ENCODE assay signal across 8 cellular contexts in genomic region chr9:86405926-86406325, GRCh38. TPM values are rescaled to one million over a fixed set of nuclear protein-coding genes. Genes with fewer than 3 reads are reported as not detected.
DNase-seq lines count a peak whose midpoint lies in the region; ATAC-seq and TF ChIP-seq lines count a peak whose summit lies in the region.

No MANE protein-coding gene starts in this region.

- DNase-seq in AG08396 (ENCODE audit: low spot score): peak; percentile 67
- peak; percentile 84 for DNase-seq in M059J (ENCODE audit: low read depth)
- DNase-seq in dedifferentiated amniotic fluid mesenchymal stem cell (ENCODE audit: extremely low spot score): peak; percentile 74
- peak; percentile 15 for DNase-seq in neural progenitor cell (ENCODE audit: low spot score)
- DNase-seq in CD8-positive, alpha-beta T cell: no peak
- no peak for DNase-seq in natural killer cell treated with Interleukin-12 subunit alpha and Interleukin-12 subunit beta and Interleukin-15 and Interleukin-18, amount 100 ng/mL, for 72 hours (ENCODE audit: low spot score)

- no peak for TF ChIP-seq CTCF in neural progenitor cell (IDR thresholded peaks at IDR 0.05)
- TF ChIP-seq CTCF in CD8-positive, alpha-beta T cell (IDR thresholded peaks at IDR 0.05): no peak

- no peaks in the 10 kb centered on the region for H3F3A ChIP-seq in neural progenitor cell (ENCODE audit: low read depth)

- POLR2A ChIA-PET in CD8-positive, alpha-beta T cell (lab: Charles Lee): no interaction called here

- H3K79me2 ChIP-seq in neural progenitor cell (ENCODE audit: low read depth): no peaks in the 10 kb centered on the region

- H3K4me3 Mint-ChIP-seq in neural progenitor cell: no peak overlapping the region
- H3K4me3 Mint-ChIP-seq in CD8-positive, alpha-beta T cell: no peak overlapping the region
- H3K4me3 Mint-ChIP-seq in natural killer cell treated with Interleukin-12 subunit alpha and Interleukin-12 subunit beta and Interleukin-15 and Interleukin-18, amount 100 ng/mL, for 72 hours: no peak overlapping the region

- no peak overlapping the region for H2AFZ ChIP-seq in neural progenitor cell (replicated peaks)

- H3K27ac ChIP-seq in neural progenitor cell: no peak overlapping the region
- H3K27ac ChIP-seq in CD8-positive, alpha-beta T cell (ENCODE audit: low read depth, low read length): no peak overlapping the region

- H3K4me2 ChIP-seq in neural progenitor cell: peak overlapping the region; percentile 24

- CTCF ChIA-PET in CD8-positive, alpha-beta T cell (lab: Charles Lee): interaction anchor here (1.5 to 2.9 kb wide), 3 partner anchors 9 to 919 kb away, joined by 3 to 19 read pairs (median 4); no protein-coding TSS in a partner anchor

- intact Hi-C loops in CD8-positive, alpha-beta T cell (cut with DNase I, micrococcal nuclease): no loop called here

- peak overlapping the region; percentile 10 for H3K27ac Mint-ChIP-seq in neural progenitor cell
- no peak overlapping the region for H3K27ac Mint-ChIP-seq in CD8-positive, alpha-beta T cell
- no peak overlapping the region for H3K27ac Mint-ChIP-seq in natural killer cell treated with Interleukin-12 subunit alpha and Interleukin-12 subunit beta and Interleukin-15 and Interleukin-18, amount 100 ng/mL, for 72 hours

- H3K27me3 ChIP-seq in neural progenitor cell: peaks cover 37% of the 10 kb centered on the region
- H3K27me3 ChIP-seq in CD8-positive, alpha-beta T cell (ENCODE audit: insufficient read depth, low read length): no peaks in the 10 kb centered on the region

- peaks cover 17% of the 10 kb centered on the region for H3K4me1 Mint-ChIP-seq in neural progenitor cell
- H3K4me1 Mint-ChIP-seq in CD8-positive, alpha-beta T cell (ENCODE audit: low read depth): no peaks in the 10 kb centered on the region
- H3K4me1 Mint-ChIP-seq in natural killer cell treated with Interleukin-12 subunit alpha and Interleukin-12 subunit beta and Interleukin-15 and Interleukin-18, amount 100 ng/mL, for 72 hours (ENCODE audit: low read depth in 2 of 2): peaks cover 0 to 4% of the 10 kb centered on the region in 2 donors

- peaks cover 9% of the 10 kb centered on the region for H3K27me3 Mint-ChIP-seq in neural progenitor cell (ENCODE audit: insufficient read depth, low read depth)
- peaks cover 24% of the 10 kb centered on the region for H3K27me3 Mint-ChIP-seq in CD8-positive, alpha-beta T cell (ENCODE audit: low read depth)
- peaks cover 14 to 22% of the 10 kb centered on the region in 2 donors for H3K27me3 Mint-ChIP-seq in natural killer cell treated with Interleukin-12 subunit alpha and Interleukin-12 subunit beta and Interleukin-15 and Interleukin-18, amount 100 ng/mL, for 72 hours

- H3K36me3 Mint-ChIP-seq in neural progenitor cell: no peaks in the 10 kb centered on the region
- no peaks in the 10 kb centered on the region for H3K36me3 Mint-ChIP-seq in CD8-positive, alpha-beta T cell
- no peaks in the 10 kb centered on the region for H3K36me3 Mint-ChIP-seq in natural killer cell treated with Interleukin-12 subunit alpha and Interleukin-12 subunit beta and Interleukin-15 and Interleukin-18, amount 100 ng/mL, for 72 hours

- no peaks in the 10 kb centered on the region for H3K9me3 ChIP-seq in neural progenitor cell (ENCODE audit: low read depth)
- no peaks in the 10 kb centered on the region for H3K9me3 ChIP-seq in CD8-positive, alpha-beta T cell (ENCODE audit: low read length)

- no peaks in the 10 kb centered on the region for H3K36me3 ChIP-seq in neural progenitor cell
- H3K36me3 ChIP-seq in CD8-positive, alpha-beta T cell (ENCODE audit: insufficient read depth, low read length): no peaks in the 10 kb centered on the region

- H4K20me1 ChIP-seq in neural progenitor cell (ENCODE audit: low read depth): no peaks in the 10 kb centered on the region

- no peak for ATAC-seq in CD8-positive, alpha-beta T cell
- ATAC-seq in GM21529 (IDR thresholded peaks at IDR 0.05; ENCODE audit: unreplicated experiment): no peak
- ATAC-seq in natural killer cell treated with Interleukin-12 subunit alpha and Interleukin-12 subunit beta and Interleukin-15 and Interleukin-18, amount 100 ng/mL, for 72 hours: no peak
- ATAC-seq in HG02571 (IDR thresholded peaks at IDR 0.05; ENCODE audit: unreplicated experiment): no peak

- H3K4me3 ChIP-seq in neural progenitor cell: no peak overlapping the region
- no peak overlapping the region for H3K4me3 ChIP-seq in CD8-positive, alpha-beta T cell (ENCODE audit: low read depth, low read length)

- peaks cover 8% of the 10 kb centered on the region for H3K4me1 ChIP-seq in neural progenitor cell
- no peaks in the 10 kb centered on the region for H3K4me1 ChIP-seq in CD8-positive, alpha-beta T cell (ENCODE audit: insufficient read depth, low read length)

- H3K9me3 Mint-ChIP-seq in neural progenitor cell: no peaks in the 10 kb centered on the region
- no peaks in the 10 kb centered on the region for H3K9me3 Mint-ChIP-seq in CD8-positive, alpha-beta T cell
- no peaks in the 10 kb centered on the region for H3K9me3 Mint-ChIP-seq in natural killer cell treated with Interleukin-12 subunit alpha and Interleukin-12 subunit beta and Interleukin-15 and Interleukin-18, amount 100 ng/mL, for 72 hours

- no peak overlapping the region for H3K9ac ChIP-seq in neural progenitor cell

RNA-seq across cellular contexts. Expression of gene TUT7, which starts 51.7 kb away (rescaled TPM):
- total RNA-seq in M059J (2014; rRNA removed; shearing (Covaris generic)): 15.4 and 21.3 TPM in 2 replicates
- 17.7 and 28.5 TPM in 2 replicates for total RNA-seq in neural progenitor cell (ENCODE audit: low replicate concordance)
- 10 to 100 TPM; 48.9 to 55.7 TPM for total RNA-seq in CD8-positive, alpha-beta T cell
- total RNA-seq in natural killer cell treated with Interleukin-12 subunit alpha and Interleukin-12 subunit beta and Interleukin-15 and Interleukin-18, amount 100 ng/mL, for 72 hours: 10 to 100 TPM; 51.0 to 58.9 TPM

Comparison
In these comparisons a context has a peak if more than half of its experiments do, and no peak if none do; other contexts are left out.
1. DNase-seq: peak in AG08396 (single experiment), M059J (single experiment), dedifferentiated amniotic fluid mesenchymal stem cell (single experiment) and neural progenitor cell (single experiment); none in CD8-positive, alpha-beta T cell (0 of 7) and natural killer cell treated with Interleukin-12 subunit alpha and Interleukin-12 subunit beta and Interleukin-15 and Interleukin-18, amount 100 ng/mL, for 72 hours (single experiment).